Comparison of ENCODE assay signal across 1 cellular context in genomic region chr11:69864930-69865661, GRCh38.
TF ChIP-seq lines count a peak whose summit lies in the region.

No MANE protein-coding gene starts in this region.

TF ChIP-seq in H1, 55 proteins besides CTCF, POLR2A, EP300 and RAD21 (continued from another document):
- TF ChIP-seq ATF3 (IDR thresholded peaks at IDR 0.05; ENCODE audit: insufficient read depth, low read depth, low read length) (no peak), TAF7 (optimal IDR thresholded peaks at IDR 0.05; ENCODE audit: borderline replicate concordance, low read depth, low read length) (no peak), JUND (IDR thresholded peaks at IDR 0.05; ENCODE audit: low read length) (no peak)
